In the genomic region with DNA sequence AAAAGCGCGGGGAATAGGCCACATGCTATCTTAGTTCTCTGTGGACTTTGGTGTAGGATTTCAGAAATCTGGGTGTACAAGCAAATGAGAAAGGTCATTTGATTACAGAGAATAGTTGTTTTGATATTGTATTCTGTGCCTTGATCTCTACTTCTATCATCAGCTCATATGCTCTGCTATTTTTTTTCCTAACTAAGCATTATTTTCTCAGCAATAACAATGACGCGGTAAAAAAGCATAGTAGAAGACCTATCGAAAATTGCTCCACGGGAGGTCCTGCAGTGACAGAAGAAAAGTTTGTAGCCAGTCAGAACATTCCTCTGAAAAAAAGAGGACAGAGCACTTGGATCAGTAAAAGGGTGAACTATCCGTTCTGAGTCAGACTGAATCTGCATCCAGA, we compare ENCODE assay signal across 1 cellular context.
TF ChIP-seq lines count a peak whose summit lies in the region.

No MANE protein-coding gene starts in this region.

TF ChIP-seq in K562, 482 proteins besides CTCF, POLR2A, EP300 and RAD21:
- TF ChIP-seq, protein P1, sequence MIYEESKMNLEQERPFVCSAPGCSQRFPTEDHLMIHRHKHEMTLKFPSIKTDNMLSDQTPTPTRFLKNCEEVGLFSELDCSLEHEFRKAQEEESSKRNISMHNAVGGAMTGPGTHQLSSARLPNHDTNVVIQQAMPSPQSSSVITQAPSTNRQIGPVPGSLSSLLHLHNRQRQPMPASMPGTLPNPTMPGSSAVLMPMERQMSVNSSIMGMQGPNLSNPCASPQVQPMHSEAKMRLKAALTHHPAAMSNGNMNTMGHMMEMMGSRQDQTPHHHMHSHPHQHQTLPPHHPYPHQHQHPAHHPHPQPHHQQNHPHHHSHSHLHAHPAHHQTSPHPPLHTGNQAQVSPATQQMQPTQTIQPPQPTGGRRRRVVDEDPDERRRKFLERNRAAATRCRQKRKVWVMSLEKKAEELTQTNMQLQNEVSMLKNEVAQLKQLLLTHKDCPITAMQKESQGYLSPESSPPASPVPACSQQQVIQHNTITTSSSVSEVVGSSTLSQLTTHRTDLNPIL (CRISPR knock-in tag; IDR thresholded peaks at IDR 0.05), result no peak
- TF ChIP-seq ZNF316 (IDR thresholded peaks at IDR 0.05), result peak; percentile 36; the same call in 1 of the 2 replicates
- TF ChIP-seq MAFG (tag; conservative IDR thresholded peaks at IDR 0.05), result 0 out of 2 replicates have a peak, but pooled peaks have one; percentile 35
